In the genomic region with DNA sequence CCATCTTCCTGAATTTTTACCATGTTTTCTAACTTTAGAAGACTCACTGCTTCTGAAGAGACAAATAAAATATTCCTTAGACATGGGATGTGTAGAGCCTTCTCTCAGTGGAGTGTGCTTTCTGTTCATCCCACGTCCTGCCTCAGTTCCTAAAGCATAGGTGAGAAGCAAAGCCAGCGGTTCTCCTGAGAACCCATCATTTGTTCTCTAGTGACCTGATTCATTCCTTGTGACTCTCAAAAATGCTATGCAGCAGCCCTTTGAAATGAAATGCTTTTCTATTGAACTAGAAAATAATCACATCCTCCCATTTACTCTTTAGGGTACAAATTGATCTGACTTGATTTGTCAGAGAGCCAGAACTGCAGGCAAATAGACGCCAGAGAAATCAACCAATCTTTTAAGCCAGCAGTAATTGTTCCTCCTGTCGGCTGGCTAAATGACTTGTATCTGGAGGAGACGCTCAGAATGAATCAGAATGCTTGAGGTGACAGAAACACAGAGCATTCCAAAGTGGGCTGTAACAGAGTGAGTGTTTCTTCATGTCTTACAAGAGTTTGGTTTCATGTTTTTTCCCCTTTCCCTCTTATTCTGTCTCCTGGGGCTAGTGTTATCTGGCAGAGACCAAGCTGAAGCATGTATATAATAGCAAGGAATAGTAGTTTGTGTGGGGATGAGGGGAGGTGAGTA, we compare ENCODE assay signal across 15 cellular contexts.
A peak's percentile ranks its signal among the peaks of the same experiment; 100 is the strongest.
DNase-seq lines count a peak whose midpoint lies in the region; ATAC-seq and TF ChIP-seq lines count a peak whose summit lies in the region.
"Had no signal": no experiment of that assay in that cellular context is flagged by ENCODE, and none has a peak within 500 bp of the region (broad histone marks: within the 10 kb centered on the region; RNA-seq: fewer than 3 reads in every experiment).

No MANE protein-coding gene starts in this region.

- H3K27me3 Mint-ChIP-seq in type B pancreatic cell, result peaks cover 9% of the 10 kb centered on the region
- H3K27me3 Mint-ChIP-seq: activated naive CD8-positive, alpha-beta T cell treated with anti-CD3 and anti-CD28 coated beads, Interleukin-2, amount 50 U/mL, for 24 hours; activated T-cell treated with anti-CD3 and anti-CD28 coated beads, Interleukin-2, amount 50 U/mL, for 24 hours had no signal

- H3K36me3 Mint-ChIP-seq in type B pancreatic cell, result peaks cover 8% of the 10 kb centered on the region

- H3K4me1 ChIP-seq in foreskin keratinocyte, result no peaks in the 10 kb centered on the region
- H3K4me1 ChIP-seq: lower lobe of right lung had no signal

- H3K27me3 ChIP-seq in foreskin keratinocyte, result no peaks in the 10 kb centered on the region
- H3K27me3 ChIP-seq: heart right ventricle had no signal

- H3K4me3 Mint-ChIP-seq in type B pancreatic cell, result no peak overlapping the region
- H3K4me3 Mint-ChIP-seq: activated naive CD8-positive, alpha-beta T cell treated with anti-CD3 and anti-CD28 coated beads, Interleukin-2, amount 50 U/mL, for 24 hours; activated T-cell treated with anti-CD3 and anti-CD28 coated beads, Interleukin-2, amount 50 U/mL, for 24 hours had no signal

- no peak overlapping the region for H3K27ac ChIP-seq in foreskin keratinocyte
- H3K27ac ChIP-seq: heart right ventricle, lower lobe of right lung, PC-9 had no signal

- ATAC-seq in Right ventricle myocardium superior (ENCODE audit: poor library complexity) (peak; percentile 29), Right ventricle myocardium inferior (no peak), foreskin keratinocyte (peak; percentile 80), GM18520 (IDR thresholded peaks at IDR 0.05; ENCODE audit: unreplicated experiment) (no peak)
- ATAC-seq: activated naive CD8-positive, alpha-beta T cell treated with anti-CD3 and anti-CD28 coated beads, Interleukin-2, amount 50 U/mL, for 24 hours; HepG2; lower lobe of right lung had no signal

- H3K27ac Mint-ChIP-seq in type B pancreatic cell, result peak overlapping the region; percentile 45
- H3K27ac Mint-ChIP-seq: activated naive CD8-positive, alpha-beta T cell treated with anti-CD3 and anti-CD28 coated beads, Interleukin-2, amount 50 U/mL, for 24 hours; activated T-cell treated with anti-CD3 and anti-CD28 coated beads, Interleukin-2, amount 50 U/mL, for 24 hours had no signal

- peaks cover 16% of the 10 kb centered on the region for H3K9me3 Mint-ChIP-seq in type B pancreatic cell

- DNase-seq in Right ventricle myocardium superior, result no peak
- DNase-seq in Right ventricle myocardium inferior (ENCODE audit: missing footprints), result no peak
- peak; percentile 81 for DNase-seq in astrocyte of the hippocampus (ENCODE audit: low read depth, low spot score)
- DNase-seq in foreskin keratinocyte, result peak; percentile 32 to 70
- no peak for DNase-seq in type B pancreatic cell (ENCODE audit: extremely low spot score, unreplicated experiment)
- DNase-seq in activated CD8-positive, alpha-beta memory T cell treated with anti-CD3 and anti-CD28 coated beads, Interleukin-2, amount 50 U/mL, for 48 hours, result no peak
- no peak for DNase-seq in NCI-H128 (lab: John Stamatoyannopoulos, UW; ENCODE audit: unreplicated experiment)
- DNase-seq: activated naive CD8-positive, alpha-beta T cell treated with anti-CD3 and anti-CD28 coated beads, Interleukin-2, amount 50 U/mL, for 24 hours; activated T-cell treated with anti-CD3 and anti-CD28 coated beads, Interleukin-2, amount 50 U/mL, for 24 hours; AML-193; heart right ventricle; lower lobe of right lung; PC-9 had no signal

- intact Hi-C loops in Right ventricle myocardium superior (cut with DNase I), result no loop called here
- intact Hi-C loops in Right ventricle myocardium inferior (cut with DNase I), result no loop called here

- H3K4me1 Mint-ChIP-seq in type B pancreatic cell (ENCODE audit: unreplicated experiment), result peaks cover 10% of the 10 kb centered on the region
- H3K4me1 Mint-ChIP-seq: activated naive CD8-positive, alpha-beta T cell treated with anti-CD3 and anti-CD28 coated beads, Interleukin-2, amount 50 U/mL, for 24 hours had no signal

- TF ChIP-seq CTCF in foreskin keratinocyte (conservative IDR thresholded peaks at IDR 0.05), result no peak
- TF ChIP-seq CTCF in type B pancreatic cell (conservative IDR thresholded peaks at IDR 0.05), result no peak

Comparison
In these comparisons a context has a peak if more than half of its experiments do, and no peak if none do; other contexts are left out.
1. ATAC-seq: peak in Right ventricle myocardium superior (single experiment) and foreskin keratinocyte (single experiment); none in Right ventricle myocardium inferior (single experiment) and GM18520 (single experiment).
2. DNase-seq: peak in astrocyte of the hippocampus (single experiment) and foreskin keratinocyte (2 of 2); none in Right ventricle myocardium superior (single experiment), Right ventricle myocardium inferior (single experiment), type B pancreatic cell (single experiment), activated CD8-positive, alpha-beta memory T cell treated with anti-CD3 and anti-CD28 coated beads, Interleukin-2, amount 50 U/mL, for 48 hours (single experiment) and NCI-H128 (single experiment).